In genomic region chr11:47057374-47057773, GRCh38 we compare ENCODE assay signal across 1 cellular context.
TF ChIP-seq lines count a peak whose summit lies in the region.

No MANE protein-coding gene starts in this region.

TF ChIP-seq in SK-N-SH, 30 proteins besides CTCF, POLR2A, EP300 and RAD21:
- TF ChIP-seq, protein P1, sequence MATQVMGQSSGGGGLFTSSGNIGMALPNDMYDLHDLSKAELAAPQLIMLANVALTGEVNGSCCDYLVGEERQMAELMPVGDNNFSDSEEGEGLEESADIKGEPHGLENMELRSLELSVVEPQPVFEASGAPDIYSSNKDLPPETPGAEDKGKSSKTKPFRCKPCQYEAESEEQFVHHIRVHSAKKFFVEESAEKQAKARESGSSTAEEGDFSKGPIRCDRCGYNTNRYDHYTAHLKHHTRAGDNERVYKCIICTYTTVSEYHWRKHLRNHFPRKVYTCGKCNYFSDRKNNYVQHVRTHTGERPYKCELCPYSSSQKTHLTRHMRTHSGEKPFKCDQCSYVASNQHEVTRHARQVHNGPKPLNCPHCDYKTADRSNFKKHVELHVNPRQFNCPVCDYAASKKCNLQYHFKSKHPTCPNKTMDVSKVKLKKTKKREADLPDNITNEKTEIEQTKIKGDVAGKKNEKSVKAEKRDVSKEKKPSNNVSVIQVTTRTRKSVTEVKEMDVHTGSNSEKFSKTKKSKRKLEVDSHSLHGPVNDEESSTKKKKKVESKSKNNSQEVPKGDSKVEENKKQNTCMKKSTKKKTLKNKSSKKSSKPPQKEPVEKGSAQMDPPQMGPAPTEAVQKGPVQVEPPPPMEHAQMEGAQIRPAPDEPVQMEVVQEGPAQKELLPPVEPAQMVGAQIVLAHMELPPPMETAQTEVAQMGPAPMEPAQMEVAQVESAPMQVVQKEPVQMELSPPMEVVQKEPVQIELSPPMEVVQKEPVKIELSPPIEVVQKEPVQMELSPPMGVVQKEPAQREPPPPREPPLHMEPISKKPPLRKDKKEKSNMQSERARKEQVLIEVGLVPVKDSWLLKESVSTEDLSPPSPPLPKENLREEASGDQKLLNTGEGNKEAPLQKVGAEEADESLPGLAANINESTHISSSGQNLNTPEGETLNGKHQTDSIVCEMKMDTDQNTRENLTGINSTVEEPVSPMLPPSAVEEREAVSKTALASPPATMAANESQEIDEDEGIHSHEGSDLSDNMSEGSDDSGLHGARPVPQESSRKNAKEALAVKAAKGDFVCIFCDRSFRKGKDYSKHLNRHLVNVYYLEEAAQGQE (IDR thresholded peaks at IDR 0.05; ENCODE audit: low read depth, low read length), result no peak
- TF ChIP-seq SMC3 (IDR thresholded peaks at IDR 0.05; ENCODE audit: low read depth, low read length) (no peak), FOXJ3 (CRISPR knock-in tag; IDR thresholded peaks at IDR 0.05) (no peak), CHD2 (IDR thresholded peaks at IDR 0.05; ENCODE audit: low read length, partially characterized antibody) (no peak), GATA2 (CRISPR knock-in tag; IDR thresholded peaks at IDR 0.05) (no peak), EZH2phosphoT487 (IDR thresholded peaks at IDR 0.05; ENCODE audit: borderline replicate concordance, low read depth) (no peak), MEF2A (IDR thresholded peaks at IDR 0.05; ENCODE audit: borderline replicate concordance, low read depth) (no peak), FOXM1 (IDR thresholded peaks at IDR 0.05; ENCODE audit: low read depth) (no peak), FOSL2 (IDR thresholded peaks at IDR 0.05; ENCODE audit: borderline replicate concordance, low read depth) (no peak), POLR2AphosphoS5 (IDR thresholded peaks at IDR 0.05; ENCODE audit: low read depth, low read length) (no peak), ZBTB33 (IDR thresholded peaks at IDR 0.05; ENCODE audit: borderline replicate concordance, low read depth) (no peak), RCOR1 (IDR thresholded peaks at IDR 0.05; ENCODE audit: low read length) (no peak), MXI1 (IDR thresholded peaks at IDR 0.05; ENCODE audit: low read depth, low read length) (no peak)
- TF ChIP-seq, protein P2, sequence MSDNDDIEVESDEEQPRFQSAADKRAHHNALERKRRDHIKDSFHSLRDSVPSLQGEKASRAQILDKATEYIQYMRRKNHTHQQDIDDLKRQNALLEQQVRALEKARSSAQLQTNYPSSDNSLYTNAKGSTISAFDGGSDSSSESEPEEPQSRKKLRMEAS (IDR thresholded peaks at IDR 0.05; ENCODE audit: low read depth), result no peak
- TF ChIP-seq, protein P3, sequence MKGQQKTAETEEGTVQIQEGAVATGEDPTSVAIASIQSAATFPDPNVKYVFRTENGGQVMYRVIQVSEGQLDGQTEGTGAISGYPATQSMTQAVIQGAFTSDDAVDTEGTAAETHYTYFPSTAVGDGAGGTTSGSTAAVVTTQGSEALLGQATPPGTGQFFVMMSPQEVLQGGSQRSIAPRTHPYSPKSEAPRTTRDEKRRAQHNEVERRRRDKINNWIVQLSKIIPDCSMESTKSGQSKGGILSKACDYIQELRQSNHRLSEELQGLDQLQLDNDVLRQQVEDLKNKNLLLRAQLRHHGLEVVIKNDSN (IDR thresholded peaks at IDR 0.05; ENCODE audit: borderline replicate concordance, low read depth), result no peak
- TF ChIP-seq, protein P4, sequence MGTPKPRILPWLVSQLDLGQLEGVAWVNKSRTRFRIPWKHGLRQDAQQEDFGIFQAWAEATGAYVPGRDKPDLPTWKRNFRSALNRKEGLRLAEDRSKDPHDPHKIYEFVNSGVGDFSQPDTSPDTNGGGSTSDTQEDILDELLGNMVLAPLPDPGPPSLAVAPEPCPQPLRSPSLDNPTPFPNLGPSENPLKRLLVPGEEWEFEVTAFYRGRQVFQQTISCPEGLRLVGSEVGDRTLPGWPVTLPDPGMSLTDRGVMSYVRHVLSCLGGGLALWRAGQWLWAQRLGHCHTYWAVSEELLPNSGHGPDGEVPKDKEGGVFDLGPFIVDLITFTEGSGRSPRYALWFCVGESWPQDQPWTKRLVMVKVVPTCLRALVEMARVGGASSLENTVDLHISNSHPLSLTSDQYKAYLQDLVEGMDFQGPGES (IDR thresholded peaks at IDR 0.05; ENCODE audit: low read depth, low read length), result no peak
- TF ChIP-seq, protein P5, sequence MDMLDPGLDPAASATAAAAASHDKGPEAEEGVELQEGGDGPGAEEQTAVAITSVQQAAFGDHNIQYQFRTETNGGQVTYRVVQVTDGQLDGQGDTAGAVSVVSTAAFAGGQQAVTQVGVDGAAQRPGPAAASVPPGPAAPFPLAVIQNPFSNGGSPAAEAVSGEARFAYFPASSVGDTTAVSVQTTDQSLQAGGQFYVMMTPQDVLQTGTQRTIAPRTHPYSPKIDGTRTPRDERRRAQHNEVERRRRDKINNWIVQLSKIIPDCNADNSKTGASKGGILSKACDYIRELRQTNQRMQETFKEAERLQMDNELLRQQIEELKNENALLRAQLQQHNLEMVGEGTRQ (IDR thresholded peaks at IDR 0.05; ENCODE audit: borderline replicate concordance, low read depth, low read length), result no peak
TF ChIP-seq in SK-N-SH: peak in this region for 0.
